Comparison of ENCODE assay signal across 19 cellular contexts in genomic region chr4:187608001-187608421, GRCh38.
DNase-seq lines count a peak whose midpoint lies in the region; ATAC-seq, FAIRE-seq and TF ChIP-seq lines count a peak whose summit lies in the region.
"Had no signal": no experiment of that assay in that cellular context is flagged by ENCODE, and none has a peak within 500 bp of the region (broad histone marks: within the 10 kb centered on the region; RNA-seq: fewer than 3 reads in every experiment).

No MANE protein-coding gene starts in this region.

- POLR2A ChIA-PET in AG04450 (lab: Yijun Ruan, JAX) = interaction anchor here (0.7 to 0.8 kb wide), 2 partner anchors 934 to 964 kb away, joined by 3 read pairs; no protein-coding TSS in a partner anchor
- POLR2A ChIA-PET in WTC11 (lab: Charles Lee) = no interaction called here

- H3K27me3 Mint-ChIP-seq in WTC11 (ENCODE audit: low read depth) (no peaks in the 10 kb centered on the region; the same call in 1 of the 2 replicates), type B pancreatic cell (peaks cover 16% of the 10 kb centered on the region), immature natural killer cell (ENCODE audit: low read depth in 3 of 3) (peaks cover 0 to 2% (median 1%) of the 10 kb centered on the region in 3 donors)
- H3K27me3 Mint-ChIP-seq: B cell, T-helper 17 cell had no signal

- FAIRE-seq in small intestine (lab: Jason Lieb, UNC) = no peak
- FAIRE-seq: GM19239 had no signal

- CTCF ChIA-PET in AG04450 (lab: Charles Lee) (interaction anchor here (1.3 to 1.4 kb wide), 2 partner anchors 938 to 1594 kb away, joined by 4 to 5 read pairs; no protein-coding TSS in a partner anchor), WTC11 (lab: Charles Lee) (interaction anchor here (0.7 to 1.2 kb wide), 2 partner anchors 157 to 850 kb away, joined by 3 read pairs; no protein-coding TSS in a partner anchor)

- WGBS in small intestine, 3 donors = 63 to 77% (median 70%) methylated on average over 1 of the region's 1 CpG

- TF ChIP-seq CTCF in AG04450 (IDR thresholded peaks at IDR 0.05; ENCODE audit: low read depth, low read length) = no peak
- no peak for TF ChIP-seq CTCF in WTC11 (IDR thresholded peaks at IDR 0.05)
- no peak for TF ChIP-seq CTCF in fibroblast of villous mesenchyme (IDR thresholded peaks at IDR 0.05; ENCODE audit: insufficient read depth, low read depth, low read length)
- no peak for TF ChIP-seq CTCF in type B pancreatic cell (conservative IDR thresholded peaks at IDR 0.05)

- H3K9me3 ChIP-seq in AG04450 (ENCODE audit: control insufficient read depth, insufficient read depth, low read length) (peaks cover under 1% of the 10 kb centered on the region), small intestine (ENCODE audit: control insufficient read depth, low read depth) (no peaks in the 10 kb centered on the region)
- H3K9me3 ChIP-seq: ovary, upper lobe of right lung had no signal

- H3K4me1 Mint-ChIP-seq in WTC11 = peaks cover 33% of the 10 kb centered on the region
- peaks cover 14% of the 10 kb centered on the region for H3K4me1 Mint-ChIP-seq in type B pancreatic cell (ENCODE audit: unreplicated experiment)
- H3K4me1 Mint-ChIP-seq in immature natural killer cell = no peaks in the 10 kb centered on the region
- H3K4me1 Mint-ChIP-seq: B cell, T-helper 17 cell had no signal

- H3K27ac ChIP-seq in AG04450 (ENCODE audit: low read depth, low read length) (no peak overlapping the region), small intestine (ENCODE audit: low read depth in 1 of 2, low read length in 1 of 2) (no peak overlapping the region)
- H3K27ac ChIP-seq: ovary, upper lobe of right lung had no signal

- no peak for ATAC-seq in WTC11
- ATAC-seq in HG03025 (IDR thresholded peaks at IDR 0.05; ENCODE audit: low FRiP score, unreplicated experiment) = no peak
- ATAC-seq: activated T-cell treated with anti-CD3 and anti-CD28 coated beads, Interleukin-2, amount 50 U/mL, for 72 hours; T-helper 17 cell; upper lobe of right lung had no signal

- H3K27me3 ChIP-seq in AG04450 (ENCODE audit: control insufficient read depth, insufficient read depth, low read length) (no peaks in the 10 kb centered on the region), small intestine (ENCODE audit: control insufficient read depth in 2 of 2, insufficient read depth in 2 of 2, low read length in 2 of 2) (no peaks in the 10 kb centered on the region)
- H3K27me3 ChIP-seq: ovary, upper lobe of right lung had no signal

- H3K9me3 Mint-ChIP-seq in WTC11 = peaks cover 3% of the 10 kb centered on the region; the same call in 1 of the 2 replicates
- H3K9me3 Mint-ChIP-seq in type B pancreatic cell = no peaks in the 10 kb centered on the region
- H3K9me3 Mint-ChIP-seq in immature natural killer cell = peaks cover 7 to 21% (median 13%) of the 10 kb centered on the region in 6 donors
- H3K9me3 Mint-ChIP-seq: endodermal cell had no signal

- H3K4me1 ChIP-seq in small intestine (ENCODE audit: control insufficient read depth in 2 of 2, insufficient read depth in 1 of 2, low read depth in 1 of 2, low read length in 1 of 2) = no peaks in the 10 kb centered on the region
- H3K4me1 ChIP-seq: upper lobe of right lung had no signal

- H3K36me3 Mint-ChIP-seq in WTC11 = no peaks in the 10 kb centered on the region
- no peaks in the 10 kb centered on the region for H3K36me3 Mint-ChIP-seq in type B pancreatic cell
- H3K36me3 Mint-ChIP-seq in immature natural killer cell = no peaks in the 10 kb centered on the region

- peak; percentile 73 for DNase-seq in AG04450 (ENCODE audit: low read depth, low spot score)
- peak; percentile 47 for DNase-seq in HT1080 (ENCODE audit: low read depth)
- DNase-seq in WTC11 (ENCODE audit: low spot score) = no peak
- peak; percentile 69 for DNase-seq in fibroblast of villous mesenchyme (ENCODE audit: low read depth)
- DNase-seq in small intestine = no peak
- DNase-seq in type B pancreatic cell (ENCODE audit: extremely low spot score, unreplicated experiment) = no peak
- DNase-seq in immature natural killer cell = no peak
- DNase-seq: activated CD4-positive, alpha-beta T cell treated with anti-CD3 and anti-CD28 coated beads for 48 hours; activated T-cell treated with anti-CD3 and anti-CD28 coated beads, Interleukin-2, amount 50 U/mL, for 72 hours; aorta; DMS79; endodermal cell; ovary; stimulated activated CD8-positive, alpha-beta memory T cell treated with anti-CD3 and anti-CD28 coated beads, Interleukin-4, amount 100 ng/mL, for 48 hours; T-helper 17 cell; upper lobe of right lung had no signal

- no peaks in the 10 kb centered on the region for H3K36me3 ChIP-seq in small intestine (ENCODE audit: control insufficient read depth in 2 of 2, insufficient read depth in 2 of 2, low read length in 2 of 2)
- H3K36me3 ChIP-seq: ovary, upper lobe of right lung had no signal

- H3K27ac Mint-ChIP-seq in WTC11 (peak overlapping the region; percentile 58), type B pancreatic cell (no peak overlapping the region), immature natural killer cell (no peak overlapping the region)
- H3K27ac Mint-ChIP-seq: activated T-cell treated with anti-CD3 and anti-CD28 coated beads, Interleukin-2, amount 50 U/mL, for 72 hours; B cell; endodermal cell; T-helper 17 cell had no signal

- H3K4me3 Mint-ChIP-seq in WTC11 = no peak overlapping the region
- no peak overlapping the region for H3K4me3 Mint-ChIP-seq in type B pancreatic cell
- no peak overlapping the region for H3K4me3 Mint-ChIP-seq in immature natural killer cell
- H3K4me3 Mint-ChIP-seq: activated T-cell treated with anti-CD3 and anti-CD28 coated beads, Interleukin-2, amount 50 U/mL, for 72 hours; B cell; endodermal cell; T-helper 17 cell had no signal

- H3K4me3 ChIP-seq in AG04450 (ENCODE audit: low read depth, low read length) (no peak overlapping the region), fibroblast of villous mesenchyme (ENCODE audit: low read depth, low read length) (no peak overlapping the region), small intestine (ENCODE audit: low read depth in 1 of 2, low read length in 2 of 2) (no peak overlapping the region)
- H3K4me3 ChIP-seq: ovary, upper lobe of right lung had no signal

TF ChIP-seq in WTC11, 78 proteins besides CTCF, POLR2A, EP300 and RAD21:
- TF ChIP-seq MXD4 (CRISPR knock-in tag; IDR thresholded peaks at IDR 0.05; ENCODE audit: borderline replicate concordance) (no peak), FOXP1 (CRISPR knock-in tag; IDR thresholded peaks at IDR 0.05; ENCODE audit: borderline replicate concordance) (no peak), SOX15 (CRISPR knock-in tag; IDR thresholded peaks at IDR 0.05) (no peak), FOXK1 (CRISPR knock-in tag; IDR thresholded peaks at IDR 0.05) (no peak), E2F1 (CRISPR knock-in tag; IDR thresholded peaks at IDR 0.05) (no peak), ETV6 (CRISPR knock-in tag; IDR thresholded peaks at IDR 0.05) (no peak), AR (CRISPR knock-in tag; IDR thresholded peaks at IDR 0.05) (no peak), E2F4 (CRISPR knock-in tag; IDR thresholded peaks at IDR 0.05; ENCODE audit: borderline replicate concordance, low read depth) (no peak), E2F5 (CRISPR knock-in tag; IDR thresholded peaks at IDR 0.05) (no peak)

Comparison
In these comparisons a context has a peak if more than half of its experiments do, and no peak if none do; other contexts are left out.
1. DNase-seq: peak in AG04450 (single experiment), HT1080 (single experiment) and fibroblast of villous mesenchyme (single experiment); none in WTC11 (single experiment), small intestine (single experiment), type B pancreatic cell (single experiment) and immature natural killer cell (0 of 3).